Comparison of ENCODE assay signal across 11 cellular contexts in genomic region chr10:110260746-110261477, GRCh38. TPM values are rescaled to one million over a fixed set of nuclear protein-coding genes. Genes with fewer than 3 reads are reported as not detected.
DNase-seq lines count a peak whose midpoint lies in the region; ATAC-seq and TF ChIP-seq lines count a peak whose summit lies in the region.
"Had no signal": no experiment of that assay in that cellular context is flagged by ENCODE, and none has a peak within 500 bp of the region (broad histone marks: within the 10 kb centered on the region; RNA-seq: fewer than 3 reads in every experiment).

No MANE protein-coding gene starts in this region.

- H3K9me3 ChIP-seq in tibial artery = no peaks in the 10 kb centered on the region

- H3K4me3 ChIP-seq in LNCaP clone FGC (ENCODE audit: low read depth, low read length) (no peak overlapping the region), tibial artery (no peak overlapping the region)

- H3K27ac ChIP-seq in cingulate gyrus (ENCODE audit: low read depth, low read length) = peak overlapping the region; percentile 15
- H3K27ac ChIP-seq in tibial artery = peak overlapping the region; percentile 74 to 85

- H3K36me3 ChIP-seq in tibial artery = no peaks in the 10 kb centered on the region

- intact Hi-C loops in tibial artery (cut with DNase I; ENCODE audit: low total_unique reads) = no loop called here

- H3K4me1 ChIP-seq in tibial artery = peaks cover 0 to 76% (median 44%) of the 10 kb centered on the region in 4 donors

- DNase-seq in LNCaP clone FGC (ENCODE audit: low read depth) = peak; percentile 40
- no peak for DNase-seq in left lobe of liver (ENCODE audit: low spot score)
- DNase-seq in tibial artery = no peak
- DNase-seq: activated B cell treated with CpG ODN at 0.5 μM for 24 hours; activated naive CD8-positive, alpha-beta T cell treated with anti-CD3 and anti-CD28 coated beads, Interleukin-2, amount 10 ng/mL, durations not matched to agents 7 days and 5 days; stimulated activated naive CD8-positive, alpha-beta T cell treated with anti-CD3 and anti-CD28 coated beads, Interleukin-15, amount 100 ng/mL, for 72 hours had no signal

- TF ChIP-seq CTCF in LNCaP clone FGC (IDR thresholded peaks at IDR 0.05; ENCODE audit: control insufficient read depth, extremely low read depth, insufficient read depth) (no peak), tibial artery (IDR thresholded peaks at IDR 0.05) (no peak)

- ATAC-seq in left lobe of liver (peak; percentile 39), GM21723 (IDR thresholded peaks at IDR 0.05; ENCODE audit: unreplicated experiment) (no peak), GM21526 (IDR thresholded peaks at IDR 0.05; ENCODE audit: low FRiP score, unreplicated experiment) (no peak)
- no peak for ATAC-seq in activated CD4-positive, CD25-positive, alpha-beta regulatory T cell treated with anti-CD3 and anti-CD28 coated beads, Interleukin-2, amount 50 U/mL, for 24 hours
- ATAC-seq: natural killer cell treated with Interleukin-12 subunit alpha and Interleukin-12 subunit beta and Interleukin-15 and Interleukin-18, amount 100 ng/mL, for 72 hours; stimulated activated naive CD8-positive, alpha-beta T cell treated with anti-CD3 and anti-CD28 coated beads, Interleukin-15, amount 100 ng/mL, for 72 hours had no signal

- no peaks in the 10 kb centered on the region for H3K27me3 ChIP-seq in tibial artery

RNA-seq across cellular contexts. Expression of gene SMNDC1, which starts 43.8 kb away (rescaled TPM):
- total RNA-seq in left lobe of liver = 8.8 TPM

RNA-seq across cellular contexts. Expression of gene MXI1, which starts 53.5 kb away (rescaled TPM):
- total RNA-seq in left lobe of liver = 26.3 TPM
